22 cellular contexts compared by ENCODE assay signal in the genomic region with DNA sequence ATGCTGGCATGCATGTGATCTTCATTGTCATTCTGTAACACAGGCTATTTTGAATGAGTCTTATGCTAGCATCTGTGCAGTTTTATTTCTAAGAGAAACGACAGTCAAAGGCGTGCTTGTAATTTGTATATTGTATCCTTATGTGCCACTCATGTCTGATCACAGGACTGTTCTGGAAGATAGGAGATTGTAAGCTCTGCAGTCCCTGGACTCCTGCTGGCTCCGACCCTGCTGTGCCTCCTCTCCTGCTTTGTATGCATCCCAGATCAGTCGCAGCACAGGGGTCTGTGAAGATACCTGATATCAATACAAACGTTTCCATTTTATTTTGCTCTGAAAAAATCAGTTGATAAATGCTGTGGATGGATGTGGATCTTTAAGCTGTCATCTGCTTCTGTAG.
"Had no signal": no experiment of that assay in that cellular context is flagged by ENCODE, and none has a peak within 500 bp of the region (broad histone marks: within the 10 kb centered on the region; RNA-seq: fewer than 3 reads in every experiment).

No MANE protein-coding gene starts in this region.

- H3K4me3 Mint-ChIP-seq: dendritic cell treated with granulocyte-macrophage colony-stimulating factor and Interleukin-4, amounts not matched to agents 40 ng/mL and 50 ng/mL, for 4 days; effector memory CD8-positive, alpha-beta T cell; memory B cell; naive thymus-derived CD4-positive, alpha-beta T cell; nephron progenitor cell; stimulated activated effector memory CD8-positive, alpha-beta T cell treated with anti-CD3 and anti-CD28 coated beads, Interleukin-12 subunit alpha, Interleukin-12 subunit beta, amount 100 ng/mL, for 72 hours had no signal

- H3K27me3 Mint-ChIP-seq: dendritic cell treated with granulocyte-macrophage colony-stimulating factor and Interleukin-4, amounts not matched to agents 40 ng/mL and 50 ng/mL, for 4 days; effector memory CD8-positive, alpha-beta T cell; memory B cell; naive thymus-derived CD4-positive, alpha-beta T cell had no signal

- H3K4me2 ChIP-seq: hepatocyte had no signal

- H3K9me3 ChIP-seq: gastroesophageal sphincter, left ventricle myocardium inferior, lower lobe of right lung, prostate gland, right lobe of liver, tibial nerve had no signal

- H3K4me3 ChIP-seq: esophagus squamous epithelium, gastroesophageal sphincter, hepatocyte, left ventricle myocardium inferior, lower lobe of right lung, prostate gland, right lobe of liver, tibial nerve had no signal

- H3K36me3 ChIP-seq: esophagus squamous epithelium, gastroesophageal sphincter, left ventricle myocardium inferior, lower lobe of right lung, prostate gland, right lobe of liver, tibial nerve had no signal

- H3K27ac Mint-ChIP-seq: dendritic cell treated with granulocyte-macrophage colony-stimulating factor and Interleukin-4, amounts not matched to agents 40 ng/mL and 50 ng/mL, for 4 days; effector memory CD8-positive, alpha-beta T cell; memory B cell; naive thymus-derived CD4-positive, alpha-beta T cell; stimulated activated effector memory CD8-positive, alpha-beta T cell treated with anti-CD3 and anti-CD28 coated beads, Interleukin-12 subunit alpha, Interleukin-12 subunit beta, amount 100 ng/mL, for 72 hours had no signal

- ATAC-seq: effector memory CD8-positive, alpha-beta T cell; gastroesophageal sphincter; left cardiac atrium; lower lobe of right lung; naive thymus-derived CD4-positive, alpha-beta T cell; right lobe of liver; stimulated activated effector memory CD8-positive, alpha-beta T cell treated with anti-CD3 and anti-CD28 coated beads, Interleukin-12 subunit alpha, Interleukin-12 subunit beta, amount 100 ng/mL, for 72 hours; stimulated activated naive CD8-positive, alpha-beta T cell treated with anti-CD3 and anti-CD28 coated beads, Interleukin-15, Interleukin-2, amounts not matched to agents 100 U/mL and 50 U/mL, for 24 hours had no signal

- H3K36me3 Mint-ChIP-seq: memory B cell; naive thymus-derived CD4-positive, alpha-beta T cell; stimulated activated effector memory CD8-positive, alpha-beta T cell treated with anti-CD3 and anti-CD28 coated beads, Interleukin-12 subunit alpha, Interleukin-12 subunit beta, amount 100 ng/mL, for 72 hours had no signal

- H3K4me1 Mint-ChIP-seq: memory B cell; naive thymus-derived CD4-positive, alpha-beta T cell; stimulated activated effector memory CD8-positive, alpha-beta T cell treated with anti-CD3 and anti-CD28 coated beads, Interleukin-12 subunit alpha, Interleukin-12 subunit beta, amount 100 ng/mL, for 72 hours had no signal

- H3K9me3 Mint-ChIP-seq: memory B cell, nephron progenitor cell had no signal

- H3K79me2 ChIP-seq: hepatocyte, parathyroid adenoma had no signal

- H3K27ac ChIP-seq: esophagus squamous epithelium, gastroesophageal sphincter, hepatocyte, left ventricle myocardium inferior, lower lobe of right lung, parathyroid adenoma, prostate gland, right lobe of liver, tibial nerve had no signal

- DNase-seq: cerebellar nuclear complex; effector memory CD8-positive, alpha-beta T cell; esophagus squamous epithelium; foreskin fibroblast; kidney; left cardiac atrium; left ventricle myocardium inferior; lower lobe of right lung; naive thymus-derived CD4-positive, alpha-beta T cell; nephron progenitor cell; right lobe of liver; stimulated activated CD4-positive, alpha-beta T cell treated with anti-CD3 and anti-CD28 coated beads, Interleukin-4, amount 100 ng/mL, for 1 hour; stimulated activated CD8-positive, alpha-beta memory T cell treated with anti-CD3 and anti-CD28 coated beads, Interleukin-4, amount 100 ng/mL, for 48 hours; stimulated activated naive CD8-positive, alpha-beta T cell treated with anti-CD3 and anti-CD28 coated beads, Interleukin-15, Interleukin-2, amounts not matched to agents 100 U/mL and 50 U/mL, for 24 hours had no signal

- H3K9ac ChIP-seq: parathyroid adenoma had no signal

- H3K27me3 ChIP-seq: esophagus squamous epithelium, gastroesophageal sphincter, hepatocyte, right lobe of liver, tibial nerve had no signal

- H3K4me1 ChIP-seq: esophagus squamous epithelium, gastroesophageal sphincter, left ventricle myocardium inferior, lower lobe of right lung, parathyroid adenoma, prostate gland, tibial nerve had no signal

- H2AFZ ChIP-seq: hepatocyte, parathyroid adenoma had no signal
